ENCODE assay signal across 1 cellular context in genomic region chr2:8822218-8822617, GRCh38.
TF ChIP-seq lines count a peak whose summit lies in the region.

No MANE protein-coding gene starts in this region.

TF ChIP-seq in HepG2, 621 proteins besides CTCF, POLR2A, EP300 and RAD21 (continued from another document):
- TF ChIP-seq ZNF749 (CRISPR knock-in tag; IDR thresholded peaks at IDR 0.05; ENCODE audit: borderline replicate concordance), result no peak
- 0 out of 2 replicates have a peak, but pooled peaks have one; percentile 8 for TF ChIP-seq SOX5 (CRISPR knock-in tag; IDR thresholded peaks at IDR 0.05; ENCODE audit: borderline replicate concordance)
- TF ChIP-seq ZNF652 (CRISPR knock-in tag; IDR thresholded peaks at IDR 0.05; ENCODE audit: borderline replicate concordance, low read depth), result no peak
- no peak for TF ChIP-seq ZNF350 (CRISPR knock-in tag; IDR thresholded peaks at IDR 0.05; ENCODE audit: borderline replicate concordance, low read depth)
- TF ChIP-seq FOSL2 (CRISPR knock-in tag; IDR thresholded peaks at IDR 0.05), result 0 out of 2 replicates have a peak, but pooled peaks have one; percentile 9
- TF ChIP-seq MAFG (CRISPR knock-in tag; IDR thresholded peaks at IDR 0.05), result no peak
- TF ChIP-seq XRCC5 (optimal IDR thresholded peaks at IDR 0.05; ENCODE audit: low read length), result no peak
- no peak for TF ChIP-seq ZNF292 (CRISPR knock-in tag; IDR thresholded peaks at IDR 0.05; ENCODE audit: borderline replicate concordance, low read depth)
- 0 out of 2 replicates have a peak, but pooled peaks have one; percentile 40 for TF ChIP-seq KLF6 (CRISPR knock-in tag; IDR thresholded peaks at IDR 0.05)
- no peak for TF ChIP-seq ZNF407 (CRISPR knock-in tag; IDR thresholded peaks at IDR 0.05; ENCODE audit: not compliant biosample characterization)
- no peak for TF ChIP-seq SIX1 (CRISPR knock-in tag; IDR thresholded peaks at IDR 0.05; ENCODE audit: borderline replicate concordance)
- peak; percentile 84 for TF ChIP-seq ZNF121 (CRISPR knock-in tag; IDR thresholded peaks at IDR 0.05)
- TF ChIP-seq ZNF318 (CRISPR knock-in tag; IDR thresholded peaks at IDR 0.05), result no peak
- no peak for TF ChIP-seq ZNF329 (CRISPR knock-in tag; IDR thresholded peaks at IDR 0.05; ENCODE audit: low read depth)
- TF ChIP-seq KDM6A (CRISPR knock-in tag; IDR thresholded peaks at IDR 0.05; ENCODE audit: low read depth), result no peak
- no peak for TF ChIP-seq STAT5B (CRISPR knock-in tag; IDR thresholded peaks at IDR 0.05)
- no peak for TF ChIP-seq DBP (CRISPR knock-in tag; IDR thresholded peaks at IDR 0.05; ENCODE audit: not compliant biosample characterization)
- TF ChIP-seq ZNF766 (CRISPR knock-in tag; IDR thresholded peaks at IDR 0.05; ENCODE audit: borderline replicate concordance), result no peak
- no peak for TF ChIP-seq HIVEP1 (CRISPR knock-in tag; IDR thresholded peaks at IDR 0.05)
- peak; percentile 39 for TF ChIP-seq GATAD2A (CRISPR knock-in tag; IDR thresholded peaks at IDR 0.05)
- TF ChIP-seq ZNF20 (CRISPR knock-in tag; IDR thresholded peaks at IDR 0.05), result no peak
- no peak for TF ChIP-seq BATF2 (CRISPR knock-in tag; IDR thresholded peaks at IDR 0.05)
- TF ChIP-seq CEBPG (CRISPR knock-in tag; IDR thresholded peaks at IDR 0.05), result peak; percentile 61
